Comparison of ENCODE assay signal across 8 cellular contexts in the genomic region with DNA sequence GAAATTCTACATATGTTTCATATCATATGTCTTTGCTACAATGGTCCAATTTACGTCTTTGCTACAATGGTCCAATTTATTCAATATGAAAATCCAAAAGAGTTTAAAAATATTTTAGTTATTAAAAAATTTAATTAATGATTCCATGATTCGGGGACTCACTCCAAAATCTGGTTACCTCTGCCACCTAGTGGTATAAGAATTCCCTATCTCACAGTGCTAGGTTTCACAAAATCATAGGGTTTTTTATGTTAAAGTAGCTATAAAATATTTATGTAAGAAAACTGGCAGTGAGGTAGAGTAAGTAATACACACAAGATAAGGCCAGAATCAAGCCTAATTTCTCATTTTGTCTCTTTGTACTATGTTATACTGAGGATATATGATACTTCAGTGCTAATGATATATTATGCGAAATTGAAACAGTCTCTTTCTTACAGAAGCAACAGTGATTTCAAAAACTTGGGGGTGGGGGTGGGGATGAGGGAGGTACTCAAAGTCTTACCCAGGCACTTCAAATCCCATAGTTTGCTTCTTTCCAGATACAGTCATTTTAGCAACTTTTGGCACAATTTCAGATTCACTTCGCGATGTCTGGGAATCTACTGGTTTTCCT. TPM values are rescaled to one million over a fixed set of nuclear protein-coding genes. Genes with fewer than 3 reads are reported as not detected.
DNase-seq lines count a peak whose midpoint lies in the region; ATAC-seq and TF ChIP-seq lines count a peak whose summit lies in the region.

No MANE protein-coding gene starts in this region.

- CTCF ChIA-PET in Caco-2 (lab: Charles Lee) = no interaction called here

- POLR2A ChIA-PET in Caco-2 (lab: Charles Lee) = no interaction called here

- H3K4me3 Mint-ChIP-seq in Caco-2 (ENCODE audit: unreplicated experiment) = no peak overlapping the region
- no peak overlapping the region for H3K4me3 Mint-ChIP-seq in stimulated activated naive CD8-positive, alpha-beta T cell treated with anti-CD3 and anti-CD28 coated beads, Interleukin-15, amount 100 ng/mL, for 72 hours

- H3K4me3 ChIP-seq in Caco-2 (ENCODE audit: low read depth, low read length) (no peak overlapping the region), brain microvascular endothelial cell (ENCODE audit: low read depth, low read length) (no peak overlapping the region), ascending aorta (no peak overlapping the region)

- H3K4me1 ChIP-seq in Caco-2 (no peaks in the 10 kb centered on the region), ascending aorta (no peaks in the 10 kb centered on the region)

- no peaks in the 10 kb centered on the region for H3K27me3 Mint-ChIP-seq in Caco-2 (ENCODE audit: insufficient read depth, unreplicated experiment)
- H3K27me3 Mint-ChIP-seq in stimulated activated naive CD8-positive, alpha-beta T cell treated with anti-CD3 and anti-CD28 coated beads, Interleukin-15, amount 100 ng/mL, for 72 hours = no peaks in the 10 kb centered on the region

- peaks cover 2% of the 10 kb centered on the region for H3K36me3 Mint-ChIP-seq in Caco-2 (ENCODE audit: insufficient read depth, unreplicated experiment)

- TF ChIP-seq CTCF in Caco-2 (IDR thresholded peaks at IDR 0.05; ENCODE audit: insufficient read depth in 1 of 2, low read depth in 1 of 2, low read length in 1 of 2, severe bottlenecking in 1 of 2, unreplicated experiment in 1 of 2) (peak; percentile 48 to 51), brain microvascular endothelial cell (IDR thresholded peaks at IDR 0.05; ENCODE audit: low read depth, low read length, missing control alignments) (peak; percentile 59), ascending aorta (IDR thresholded peaks at IDR 0.05) (peak in 1 of 3 experiments; percentile 35)

- no peaks in the 10 kb centered on the region for H3K9me3 Mint-ChIP-seq in Caco-2 (ENCODE audit: unreplicated experiment)
- no peaks in the 10 kb centered on the region for H3K9me3 Mint-ChIP-seq in stimulated activated naive CD8-positive, alpha-beta T cell treated with anti-CD3 and anti-CD28 coated beads, Interleukin-15, amount 100 ng/mL, for 72 hours

- ATAC-seq in stimulated activated naive CD8-positive, alpha-beta T cell treated with anti-CD3 and anti-CD28 coated beads, Interleukin-15, amount 100 ng/mL, for 72 hours = no peak

- no TSS peak for BruUV-seq in Caco-2 (replicated peaks; lab: Mats Ljungman, UMichigan)

- H3K4me1 Mint-ChIP-seq in Caco-2 (ENCODE audit: low read depth, unreplicated experiment) = no peaks in the 10 kb centered on the region
- peaks cover 25% of the 10 kb centered on the region for H3K4me1 Mint-ChIP-seq in stimulated activated naive CD8-positive, alpha-beta T cell treated with anti-CD3 and anti-CD28 coated beads, Interleukin-15, amount 100 ng/mL, for 72 hours

- no peak overlapping the region for H3K27ac Mint-ChIP-seq in Caco-2 (ENCODE audit: unreplicated experiment)
- H3K27ac Mint-ChIP-seq in stimulated activated naive CD8-positive, alpha-beta T cell treated with anti-CD3 and anti-CD28 coated beads, Interleukin-15, amount 100 ng/mL, for 72 hours = no peak overlapping the region

- H3K27ac ChIP-seq in brain microvascular endothelial cell (no peak overlapping the region), ascending aorta (no peak overlapping the region)

- H3K27me3 ChIP-seq in Caco-2 (replicated peaks; ENCODE audit: control insufficient read depth, insufficient read depth, low read length) (no peaks in the 10 kb centered on the region), brain microvascular endothelial cell (replicated peaks) (no peaks in the 10 kb centered on the region), ascending aorta (no peaks in the 10 kb centered on the region)

- intact Hi-C loops in Caco-2 (cut with micrococcal nuclease; ENCODE audit: unreplicated experiment) = no loop called here
- intact Hi-C loops in ascending aorta (cut with DNase I) = no loop called here

- H3K36me3 ChIP-seq in Caco-2 (ENCODE audit: control insufficient read depth, insufficient read depth, low read length) (no peaks in the 10 kb centered on the region), brain microvascular endothelial cell (replicated peaks) (no peaks in the 10 kb centered on the region), ascending aorta (peaks cover under 1 to 2% of the 10 kb centered on the region in 2 donors)

- peak in 1 of 2 experiments; percentile 10 for DNase-seq in Caco-2
- peak; percentile 17 for DNase-seq in HPDE6-E6E7 (ENCODE audit: extremely low spot score)
- DNase-seq in brain microvascular endothelial cell = no peak
- DNase-seq in myocyte (ENCODE audit: low read depth) = peak; percentile 18
- DNase-seq in stimulated activated naive CD8-positive, alpha-beta T cell treated with anti-CD3 and anti-CD28 coated beads, Interleukin-15, amount 100 ng/mL, for 72 hours = no peak
- DNase-seq in activated naive CD4-positive, alpha-beta T cell treated with Interleukin-2 at 50 U/mL for 16 hours = no peak
- DNase-seq in ascending aorta (ENCODE audit: low spot score in 2 of 2) = no peak
- DNase-seq in HuH-7 (ENCODE audit: low spot score) = no peak

- no peaks in the 10 kb centered on the region for H3K9me3 ChIP-seq in Caco-2
- H3K9me3 ChIP-seq in ascending aorta = no peaks in the 10 kb centered on the region

- in situ Hi-C loops in brain microvascular endothelial cell (cut with HindIII; ENCODE audit: low pct_ligation_motif_present, low sequenced_read_pairs) = no loop called here

RNA-seq across cellular contexts. Expression of a gene that starts 52.3 kb away (rescaled TPM):
- total RNA-seq in Caco-2 (2022) (79.2 and 81.2 TPM in 2 replicates), myocyte (152 and 164 TPM in 2 replicates), ascending aorta (9.8 TPM)
- 42.0 TPM for polyA plus RNA-seq in myocyte (2012)

RNA-seq across cellular contexts. Expression of a gene that starts 52.4 kb away (rescaled TPM):
- total RNA-seq in Caco-2 (2022) (0.21 and 0.29 TPM in 2 replicates), myocyte (2.1 TPM in 1 of 2 replicates, not detected in the other), ascending aorta (not detected)
- polyA plus RNA-seq in myocyte (2012) = 0.38 TPM

Comparison
In these comparisons a context has a peak if more than half of its experiments do, and no peak if none do; other contexts are left out.
1. DNase-seq: peak in HPDE6-E6E7 (single experiment) and myocyte (single experiment); none in brain microvascular endothelial cell (single experiment), stimulated activated naive CD8-positive, alpha-beta T cell treated with anti-CD3 and anti-CD28 coated beads, Interleukin-15, amount 100 ng/mL, for 72 hours (0 of 2), activated naive CD4-positive, alpha-beta T cell treated with Interleukin-2 at 50 U/mL for 16 hours (single experiment), ascending aorta (0 of 2) and HuH-7 (single experiment).